Comparison of ENCODE assay signal across 8 cellular contexts in the genomic region with DNA sequence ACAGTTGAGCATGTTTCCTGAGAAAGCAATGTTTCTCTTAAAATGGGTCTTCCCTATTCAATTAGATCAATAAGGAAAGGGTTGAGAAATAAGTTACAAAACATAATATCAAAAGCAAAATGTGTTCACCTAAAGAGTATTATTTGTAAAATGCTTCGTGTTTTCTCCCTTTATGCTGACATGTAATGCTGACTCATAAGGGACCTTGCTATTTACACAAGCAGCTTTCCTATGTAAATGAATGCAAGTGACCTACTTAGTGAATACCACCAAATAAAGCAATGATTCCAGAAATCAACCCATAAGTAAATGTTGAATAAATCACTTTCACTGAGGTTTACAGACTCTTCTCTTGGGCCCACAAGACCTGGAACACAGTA.
DNase-seq lines count a peak whose midpoint lies in the region; ATAC-seq and TF ChIP-seq lines count a peak whose summit lies in the region.

No MANE protein-coding gene starts in this region.

- H3K9me3 Mint-ChIP-seq in natural killer cell, result no peaks in the 10 kb centered on the region
- no peaks in the 10 kb centered on the region for H3K9me3 Mint-ChIP-seq in activated T-cell treated with anti-CD3 and anti-CD28 coated beads, Interleukin-2, amount 50 U/mL, for 24 hours

- no peak overlapping the region for H3K4me3 Mint-ChIP-seq in natural killer cell
- no peak overlapping the region for H3K4me3 Mint-ChIP-seq in activated T-cell treated with anti-CD3 and anti-CD28 coated beads, Interleukin-2, amount 50 U/mL, for 24 hours

- TF ChIP-seq CTCF in natural killer cell (IDR thresholded peaks at IDR 0.05), result no peak

- peaks cover 24 to 34% of the 10 kb centered on the region in 2 donors for H3K4me1 Mint-ChIP-seq in natural killer cell
- H3K4me1 Mint-ChIP-seq in activated T-cell treated with anti-CD3 and anti-CD28 coated beads, Interleukin-2, amount 50 U/mL, for 24 hours (ENCODE audit: low read depth), result peaks cover 8% of the 10 kb centered on the region

- DNase-seq in amniotic epithelial cell (ENCODE audit: low read depth), result peak; percentile 82
- DNase-seq in natural killer cell, result no peak
- DNase-seq in NCI-H1417 treated with DMSO at 0.1 percent for 48 hours (lab: John Stamatoyannopoulos, UW), result no peak
- no peak for DNase-seq in stimulated activated CD4-positive, alpha-beta T cell treated with anti-CD3 and anti-CD28 coated beads, Interleukin-12 subunit alpha, Interleukin-12 subunit beta, amount 100 ng/mL, for 4 hours
- DNase-seq in C1 segment of cervical spinal cord (lab: John Stamatoyannopoulos, UW), result no peak
- no peak for DNase-seq in activated T-cell treated with anti-CD3 and anti-CD28 coated beads, Interleukin-2, amount 50 U/mL, for 24 hours

- H3K36me3 Mint-ChIP-seq in natural killer cell, result no peaks in the 10 kb centered on the region
- peaks cover 10% of the 10 kb centered on the region for H3K36me3 Mint-ChIP-seq in activated T-cell treated with anti-CD3 and anti-CD28 coated beads, Interleukin-2, amount 50 U/mL, for 24 hours (ENCODE audit: low read depth)

- ATAC-seq in GM18870 (IDR thresholded peaks at IDR 0.05; ENCODE audit: unreplicated experiment) (peak; percentile 87), HG02938 (IDR thresholded peaks at IDR 0.05; ENCODE audit: unreplicated experiment) (peak; percentile 74), natural killer cell (peak in 2 of 3 donors; percentile 26 to 37)

- H3K27ac Mint-ChIP-seq in natural killer cell, result peak overlapping the region in 1 of 2 donors; percentile 59
- H3K27ac Mint-ChIP-seq in activated T-cell treated with anti-CD3 and anti-CD28 coated beads, Interleukin-2, amount 50 U/mL, for 24 hours, result no peak overlapping the region

- intact Hi-C loops in natural killer cell (cut with micrococcal nuclease), result no loop called here

- H3K27me3 Mint-ChIP-seq in natural killer cell (ENCODE audit: low read depth in 2 of 2), result no peaks in the 10 kb centered on the region
- H3K27me3 Mint-ChIP-seq in activated T-cell treated with anti-CD3 and anti-CD28 coated beads, Interleukin-2, amount 50 U/mL, for 24 hours, result no peaks in the 10 kb centered on the region

Comparison
In these comparisons a context has a peak if more than half of its experiments do, and no peak if none do; other contexts are left out.
1. ATAC-seq: peak in every context shown above with its lines; median percentile 87 in GM18870; 74 in HG02938; 32 in natural killer cell.